In genomic region chr10:52616420-52616764, GRCh38 we compare ENCODE assay signal across 29 cellular contexts.
"Had no signal": no experiment of that assay in that cellular context is flagged by ENCODE, and none has a peak within 500 bp of the region (broad histone marks: within the 10 kb centered on the region; RNA-seq: fewer than 3 reads in every experiment).

No MANE protein-coding gene starts in this region.

- FAIRE-seq: RCC 7860, TTC549 had no signal

- H3K36me3 ChIP-seq: brain microvascular endothelial cell had no signal

- DNase-seq: activated CD4-positive, alpha-beta T cell treated with anti-CD3 and anti-CD28 coated beads, Interleukin-2, amount 10 ng/mL, durations not matched to agents 24 days and 14 days; activated CD4-positive, alpha-beta T cell treated with anti-CD3 and anti-CD28 coated beads, Interleukin-2, amount 50 U/mL, for 4 hours; activated CD8-positive, alpha-beta T cell treated with anti-CD3 and anti-CD28 coated beads for 36 hours; activated effector memory CD4-positive, alpha-beta T cell treated with anti-CD3 and anti-CD28 coated beads, Interleukin-2, amount 50 U/mL, for 16 hours; activated naive CD4-positive, alpha-beta T cell; activated naive CD4-positive, alpha-beta T cell treated with anti-CD3 and anti-CD28 coated beads, Interleukin-2, amount 50 U/mL, for 16 hours; activated naive CD8-positive, alpha-beta T cell treated with anti-CD3 and anti-CD28 coated beads for 36 hours; activated T-cell treated with anti-CD3 and anti-CD28 coated beads, Interleukin-2, amount 50 U/mL, for 1 hour; activated T-cell treated with anti-CD3 and anti-CD28 coated beads, Interleukin-2, amount 50 U/mL, for 72 hours; amniotic stem cell; aorta; brain microvascular endothelial cell; central memory CD4-positive, alpha-beta T cell; MM.1S; MV-4-11; NCI-H1092; NCI-H1436 treated with DMSO at 0.1 percent for 48 hours; NCI-H1694 treated with DMSO at 0.1 percent for 48 hours; NCI-H2029; NCI-H510A; NCI-H526; NCI-H748 treated with DMSO at 0.1 percent for 48 hours; NK-92 treated with Interleukin-12 subunit alpha and Interleukin-12 subunit beta, amount 100 ng/mL, for 24 hours; PC-9; Right ventricle myocardium superior had no signal

- H2AFZ ChIP-seq: PC-9 had no signal

- H3K27ac ChIP-seq: brain microvascular endothelial cell, PC-9, RWPE1 had no signal

- ATAC-seq: activated CD8-positive, alpha-beta T cell treated with anti-CD3 and anti-CD28 coated beads for 36 hours; activated T-cell treated with anti-CD3 and anti-CD28 coated beads, Interleukin-2, amount 50 U/mL, for 72 hours; activated T-helper 17 cell treated with anti-CD3 and anti-CD28 coated beads, Interleukin-2, amount 50 U/mL, for 72 hours had no signal

- H3K4me3 ChIP-seq: PC-9 had no signal

- H3K4me2 ChIP-seq: PC-9 had no signal

- H3K27me3 ChIP-seq: brain microvascular endothelial cell had no signal
